Comparison of ENCODE assay signal across 8 cellular contexts in the genomic region with DNA sequence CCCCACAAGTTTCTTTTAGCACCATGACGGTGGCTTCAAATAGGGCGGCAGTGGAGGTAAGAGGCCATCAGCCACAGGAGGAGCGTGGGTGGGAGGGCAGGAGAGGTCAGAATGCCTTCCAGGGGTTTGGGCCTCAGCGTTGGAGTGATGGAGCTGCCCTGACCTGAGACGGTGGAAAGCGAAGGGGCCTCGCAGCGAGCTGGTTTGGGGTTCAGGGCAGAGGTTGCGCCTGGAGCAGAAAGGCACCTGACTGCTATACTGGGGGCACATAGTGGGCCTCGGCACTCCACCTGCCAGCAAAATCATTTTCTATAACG. TPM values are rescaled to one million over a fixed set of nuclear protein-coding genes. Genes with fewer than 3 reads are reported as not detected.
DNase-seq lines count a peak whose midpoint lies in the region; ATAC-seq and TF ChIP-seq lines count a peak whose summit lies in the region.

No MANE protein-coding gene starts in this region.

- H3K27ac ChIP-seq in HL-60 (replicated peaks) (peak overlapping the region; percentile 68), iPS-18a (ENCODE audit: low read length) (no peak overlapping the region)

- H3K4me3 ChIP-seq in HL-60 (replicated peaks; ENCODE audit: insufficient read depth, low read length) (peak overlapping the region; percentile 89), iPS-18a (ENCODE audit: low read length) (peak overlapping the region; percentile 79)

- no peak for DNase-seq in HL-60 (ENCODE audit: low read depth in 1 of 2, low spot score in 1 of 2)
- DNase-seq in activated T-helper 2 cell treated with anti-CD3 and anti-CD28 coated beads, Interferon-gamma antibody, Interleukin-2, Interleukin-4, amounts not matched to agents 10 μg/mL and 5 μg/mL and 100 μg/mL, durations not matched to agents 14 hours and 24 hours and 36 hours (ENCODE audit: low spot score): no peak
- no peak for DNase-seq in stimulated activated naive B cell treated with anti-CD40 and anti-IgM and Interleukin-4, amounts not matched to agents 10 μg/mL and 1 μg/mL and 100 μg/mL, for 72 hours
- no peak for DNase-seq in NCI-H1417 treated with DMSO at 0.1 percent for 48 hours (lab: John Stamatoyannopoulos, UW)
- DNase-seq in HCEC 1CT: no peak
- no peak for DNase-seq in epidermal melanocyte (ENCODE audit: insufficient read length, low spot score)

- peaks cover 27% of the 10 kb centered on the region for H3K4me1 Mint-ChIP-seq in activated T-helper 2 cell treated with anti-CD3 and anti-CD28 coated beads, Interferon-gamma antibody, Interleukin-2, Interleukin-4, amounts not matched to agents 10 μg/mL and 5 μg/mL and 100 μg/mL, durations not matched to agents 14 hours and 24 hours and 36 hours (ENCODE audit: low read depth)
- H3K4me1 Mint-ChIP-seq in stimulated activated naive B cell treated with anti-CD40 and anti-IgM and Interleukin-4, amounts not matched to agents 10 μg/mL and 1 μg/mL and 100 μg/mL, for 72 hours: peaks cover 13 to 22% of the 10 kb centered on the region in 2 donors

- H3K27me3 Mint-ChIP-seq in activated T-helper 2 cell treated with anti-CD3 and anti-CD28 coated beads, Interferon-gamma antibody, Interleukin-2, Interleukin-4, amounts not matched to agents 10 μg/mL and 5 μg/mL and 100 μg/mL, durations not matched to agents 14 hours and 24 hours and 36 hours (ENCODE audit: low read depth): no peaks in the 10 kb centered on the region
- peaks cover 0 to 4% of the 10 kb centered on the region in 2 donors for H3K27me3 Mint-ChIP-seq in stimulated activated naive B cell treated with anti-CD40 and anti-IgM and Interleukin-4, amounts not matched to agents 10 μg/mL and 1 μg/mL and 100 μg/mL, for 72 hours

- H3K9me3 Mint-ChIP-seq in activated T-helper 2 cell treated with anti-CD3 and anti-CD28 coated beads, Interferon-gamma antibody, Interleukin-2, Interleukin-4, amounts not matched to agents 10 μg/mL and 5 μg/mL and 100 μg/mL, durations not matched to agents 14 hours and 24 hours and 36 hours: no peaks in the 10 kb centered on the region
- H3K9me3 Mint-ChIP-seq in stimulated activated naive B cell treated with anti-CD40 and anti-IgM and Interleukin-4, amounts not matched to agents 10 μg/mL and 1 μg/mL and 100 μg/mL, for 72 hours: peaks cover 0 to 9% of the 10 kb centered on the region in 2 donors

- no peak for TF ChIP-seq CTCF in HL-60 (IDR thresholded peaks at IDR 0.05; ENCODE audit: insufficient read depth, low read length)

- no peaks in the 10 kb centered on the region for H3K36me3 ChIP-seq in iPS-18a (ENCODE audit: control insufficient read depth, low read depth, low read length)

- intact Hi-C loops in activated T-helper 2 cell treated with anti-CD3 and anti-CD28 coated beads, Interferon-gamma antibody, Interleukin-2, Interleukin-4, amounts not matched to agents 10 μg/mL and 5 μg/mL and 100 μg/mL, durations not matched to agents 14 hours and 24 hours and 36 hours (cut with micrococcal nuclease): loop anchor here (1.0 to 10.0 kb wide), 3 partner anchors 54 to 830 kb away; a partner anchor contains a TSS

- no peaks in the 10 kb centered on the region for H3K36me3 Mint-ChIP-seq in activated T-helper 2 cell treated with anti-CD3 and anti-CD28 coated beads, Interferon-gamma antibody, Interleukin-2, Interleukin-4, amounts not matched to agents 10 μg/mL and 5 μg/mL and 100 μg/mL, durations not matched to agents 14 hours and 24 hours and 36 hours (ENCODE audit: low read depth)
- peaks cover 5 to 18% of the 10 kb centered on the region in 2 donors for H3K36me3 Mint-ChIP-seq in stimulated activated naive B cell treated with anti-CD40 and anti-IgM and Interleukin-4, amounts not matched to agents 10 μg/mL and 1 μg/mL and 100 μg/mL, for 72 hours

- peak overlapping the region; percentile 95 for H3K27ac Mint-ChIP-seq in activated T-helper 2 cell treated with anti-CD3 and anti-CD28 coated beads, Interferon-gamma antibody, Interleukin-2, Interleukin-4, amounts not matched to agents 10 μg/mL and 5 μg/mL and 100 μg/mL, durations not matched to agents 14 hours and 24 hours and 36 hours
- H3K27ac Mint-ChIP-seq in stimulated activated naive B cell treated with anti-CD40 and anti-IgM and Interleukin-4, amounts not matched to agents 10 μg/mL and 1 μg/mL and 100 μg/mL, for 72 hours: peak overlapping the region; percentile 97

- H3K9me3 ChIP-seq in iPS-18a (ENCODE audit: control insufficient read depth, low read depth, low read length): no peaks in the 10 kb centered on the region

- H3K4me1 ChIP-seq in iPS-18a (ENCODE audit: control insufficient read depth, low read depth, low read length): peaks cover 15% of the 10 kb centered on the region

- H3K9ac ChIP-seq in iPS-18a (ENCODE audit: low read length): peak overlapping the region; percentile 57

- H3K4me3 Mint-ChIP-seq in activated T-helper 2 cell treated with anti-CD3 and anti-CD28 coated beads, Interferon-gamma antibody, Interleukin-2, Interleukin-4, amounts not matched to agents 10 μg/mL and 5 μg/mL and 100 μg/mL, durations not matched to agents 14 hours and 24 hours and 36 hours (ENCODE audit: low read depth): peak overlapping the region; percentile 93
- peak overlapping the region; percentile 87 to 95 for H3K4me3 Mint-ChIP-seq in stimulated activated naive B cell treated with anti-CD40 and anti-IgM and Interleukin-4, amounts not matched to agents 10 μg/mL and 1 μg/mL and 100 μg/mL, for 72 hours

- ATAC-seq in stimulated activated naive B cell treated with anti-CD40 and anti-IgM and Interleukin-4, amounts not matched to agents 10 μg/mL and 1 μg/mL and 100 μg/mL, for 72 hours (replicated peaks): no peak
- no peak for ATAC-seq in HG03095 (IDR thresholded peaks at IDR 0.05; ENCODE audit: unreplicated experiment)

- H3K27me3 ChIP-seq in HL-60 (ENCODE audit: insufficient read depth, poor library complexity, severe bottlenecking) (no peaks in the 10 kb centered on the region), iPS-18a (ENCODE audit: control insufficient read depth, insufficient read depth, low read length) (peaks cover 21% of the 10 kb centered on the region)

RNA-seq across cellular contexts. Expression of a gene that starts 0.4 kb away (rescaled TPM):
- 21.7 and 22.1 TPM in 2 replicates for total RNA-seq in activated T-helper 2 cell treated with anti-CD3 and anti-CD28 coated beads, Interferon-gamma antibody, Interleukin-2, Interleukin-4, amounts not matched to agents 10 μg/mL and 5 μg/mL and 100 μg/mL, durations not matched to agents 14 hours and 24 hours and 36 hours

RNA-seq across cellular contexts. Expression of a gene that starts 53.4 kb away (rescaled TPM):
- 2.8 and 4.0 TPM in 2 replicates for total RNA-seq in activated T-helper 2 cell treated with anti-CD3 and anti-CD28 coated beads, Interferon-gamma antibody, Interleukin-2, Interleukin-4, amounts not matched to agents 10 μg/mL and 5 μg/mL and 100 μg/mL, durations not matched to agents 14 hours and 24 hours and 36 hours
